Comparison of ENCODE assay signal across 8 cellular contexts in genomic region chr7:20064974-20065862, GRCh38.
DNase-seq lines count a peak whose midpoint lies in the region; ATAC-seq and TF ChIP-seq lines count a peak whose summit lies in the region.

No MANE protein-coding gene starts in this region.

- peaks cover 9% of the 10 kb centered on the region for H3K4me1 Mint-ChIP-seq in stimulated activated memory B cell treated with anti-CD40 and anti-IgM and Interleukin-4, amounts not matched to agents 10 μg/mL and 1 μg/mL and 100 μg/mL, for 72 hours
- H3K4me1 Mint-ChIP-seq in progenitor cell of endocrine pancreas (ENCODE audit: low read depth) (peaks cover 2% of the 10 kb centered on the region), CD14-positive monocyte (no peaks in the 10 kb centered on the region)

- H3K27me3 Mint-ChIP-seq in stimulated activated memory B cell treated with anti-CD40 and anti-IgM and Interleukin-4, amounts not matched to agents 10 μg/mL and 1 μg/mL and 100 μg/mL, for 72 hours: no peaks in the 10 kb centered on the region
- H3K27me3 Mint-ChIP-seq in progenitor cell of endocrine pancreas: no peaks in the 10 kb centered on the region
- peaks cover 0 to 2% (median 0%) of the 10 kb centered on the region in 3 donors for H3K27me3 Mint-ChIP-seq in CD14-positive monocyte (ENCODE audit: low read depth in 3 of 3)

- TF ChIP-seq CTCF in GM12865 (IDR thresholded peaks at IDR 0.05; ENCODE audit: insufficient read depth, low read depth, low read length, missing control alignments) (no peak), progenitor cell of endocrine pancreas (IDR thresholded peaks at IDR 0.05; ENCODE audit: unreplicated experiment) (no peak), CD14-positive monocyte (IDR thresholded peaks at IDR 0.05) (no peak)

- peak; percentile 79 for DNase-seq in GM12865 (ENCODE audit: low read depth)
- peak; percentile 97 for DNase-seq in astrocyte of the hippocampus (ENCODE audit: low read depth, low spot score)
- DNase-seq in progenitor cell of endocrine pancreas (ENCODE audit: low spot score, unreplicated experiment): no peak
- no peak for DNase-seq in ACHN
- DNase-seq in CD14-positive monocyte (ENCODE audit: low spot score): no peak

- H3K9me3 Mint-ChIP-seq in stimulated activated memory B cell treated with anti-CD40 and anti-IgM and Interleukin-4, amounts not matched to agents 10 μg/mL and 1 μg/mL and 100 μg/mL, for 72 hours: no peaks in the 10 kb centered on the region
- H3K9me3 Mint-ChIP-seq in progenitor cell of endocrine pancreas (ENCODE audit: low read depth) (peaks cover 18% of the 10 kb centered on the region), CD14-positive monocyte (peaks cover 4 to 10% (median 7%) of the 10 kb centered on the region in 7 donors)

- intact Hi-C loops in CD14-positive monocyte (cut with micrococcal nuclease): no loop called here

- ATAC-seq in GM21381 (IDR thresholded peaks at IDR 0.05; ENCODE audit: unreplicated experiment) (peak; percentile 100), HG03521 (IDR thresholded peaks at IDR 0.05; ENCODE audit: unreplicated experiment) (peak; percentile 98)
- ATAC-seq in stimulated activated memory B cell treated with anti-CD40 and anti-IgM and Interleukin-4, amounts not matched to agents 10 μg/mL and 1 μg/mL and 100 μg/mL, for 72 hours: peak; percentile 55

- peak overlapping the region; percentile 24 for H3K4me3 Mint-ChIP-seq in stimulated activated memory B cell treated with anti-CD40 and anti-IgM and Interleukin-4, amounts not matched to agents 10 μg/mL and 1 μg/mL and 100 μg/mL, for 72 hours
- H3K4me3 Mint-ChIP-seq in progenitor cell of endocrine pancreas (ENCODE audit: low read depth) (no peak overlapping the region), CD14-positive monocyte (no peak overlapping the region)

- no peaks in the 10 kb centered on the region for H3K36me3 Mint-ChIP-seq in stimulated activated memory B cell treated with anti-CD40 and anti-IgM and Interleukin-4, amounts not matched to agents 10 μg/mL and 1 μg/mL and 100 μg/mL, for 72 hours
- H3K36me3 Mint-ChIP-seq in progenitor cell of endocrine pancreas (ENCODE audit: insufficient read depth) (peaks cover 1% of the 10 kb centered on the region), CD14-positive monocyte (no peaks in the 10 kb centered on the region)

- no peak overlapping the region for H3K27ac Mint-ChIP-seq in stimulated activated memory B cell treated with anti-CD40 and anti-IgM and Interleukin-4, amounts not matched to agents 10 μg/mL and 1 μg/mL and 100 μg/mL, for 72 hours
- H3K27ac Mint-ChIP-seq in progenitor cell of endocrine pancreas: no peak overlapping the region
- H3K27ac Mint-ChIP-seq in CD14-positive monocyte: no peak overlapping the region

- no peak overlapping the region for H3K4me3 ChIP-seq in GM12865 (ENCODE audit: low read depth, low read length)

- in situ Hi-C loops in ACHN (cut with HindIII; ENCODE audit: low pct_ligation_motif_present, low pct_unique_long_range_greater_than_20kb, low sequenced_read_pairs): no loop called here

Comparison
In these comparisons a context has a peak if more than half of its experiments do, and no peak if none do; other contexts are left out.
1. DNase-seq: peak in GM12865 (single experiment) and astrocyte of the hippocampus (single experiment); none in progenitor cell of endocrine pancreas (single experiment), ACHN (single experiment) and CD14-positive monocyte (single experiment).
2. Peak in every context shown above with its lines, with median percentiles within 50 percentile points of each other: ATAC-seq.